ENCODE assay signal across 7 cellular contexts in the genomic region with DNA sequence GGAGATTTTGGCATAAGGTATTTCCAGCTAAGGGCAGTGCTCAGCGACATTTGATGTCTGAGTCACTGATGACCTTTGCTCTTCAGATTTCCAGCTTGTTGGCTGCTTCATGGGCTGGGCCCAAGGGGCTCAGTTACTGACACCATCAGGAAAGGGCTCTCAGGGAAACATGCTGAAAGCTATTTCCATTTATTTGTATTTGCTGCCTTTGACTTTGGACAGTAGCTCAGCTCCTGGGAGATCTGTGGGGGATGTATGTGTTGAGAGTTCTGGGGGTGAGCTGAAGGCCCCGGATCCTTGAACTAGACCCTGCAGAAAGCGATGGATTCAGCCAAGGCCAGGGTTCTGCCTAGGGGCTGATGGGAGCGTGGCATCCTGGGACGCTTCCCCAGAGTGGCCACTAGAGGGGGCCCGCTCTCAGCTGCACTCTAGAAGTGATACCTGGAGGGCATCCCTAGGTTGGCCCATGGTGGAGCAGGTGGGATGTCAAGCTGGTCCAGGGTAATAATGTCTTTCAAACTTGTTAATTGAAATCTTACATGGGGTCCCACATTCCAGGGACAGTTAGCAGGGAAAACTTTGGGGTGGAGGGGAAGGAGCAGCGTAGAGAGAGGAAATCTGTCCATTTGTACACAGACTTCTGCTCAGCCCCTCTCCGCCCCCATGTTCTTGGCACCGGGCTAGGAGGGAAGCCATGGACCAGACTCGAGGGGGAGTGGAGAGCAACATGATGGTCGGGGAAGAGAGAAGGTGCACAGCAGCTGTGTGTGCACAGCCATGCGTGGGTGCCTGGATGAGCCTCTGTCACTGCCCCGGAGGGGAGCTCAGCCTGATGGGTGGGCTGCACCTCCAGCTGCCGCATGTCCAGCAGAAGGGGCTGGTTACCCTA. TPM values are rescaled to one million over a fixed set of nuclear protein-coding genes. Genes with fewer than 3 reads are reported as not detected.
DNase-seq lines count a peak whose midpoint lies in the region; TF ChIP-seq lines count a peak whose summit lies in the region.

No MANE protein-coding gene starts in this region.

- intact Hi-C loops in esophagus muscularis mucosa (cut with DNase I), result loop anchor here (10.0 kb wide), 1 partner anchor 213 kb away; no protein-coding TSS in a partner anchor
- intact Hi-C loops in transverse colon (cut with DNase I; ENCODE audit: low total_unique reads), result no loop called here

- H3K9me3 ChIP-seq in HAP-1 (peaks cover 2% of the 10 kb centered on the region; the same call in 1 of the 2 replicates), esophagus muscularis mucosa (no peaks in the 10 kb centered on the region), transverse colon (peaks cover 0 to 4% of the 10 kb centered on the region in 2 donors)

- DNase-seq in GM12865 (ENCODE audit: low read depth) (peak; percentile 45), HAP-1 (ENCODE audit: low spot score in 2 of 2) (peak; percentile 34 to 73), NCI-H1436 (lab: John Stamatoyannopoulos, UW) (peak; percentile 74), esophagus muscularis mucosa (ENCODE audit: extremely low spot score) (no peak), transverse colon (peak; percentile 51)
- DNase-seq in activated CD8-positive, alpha-beta memory T cell treated with anti-CD3 and anti-CD28 coated beads for 24 hours, result peak; percentile 73

- H3K4me3 ChIP-seq in GM12865 (ENCODE audit: low read depth, low read length) (no peak overlapping the region), HAP-1 (no peak overlapping the region), esophagus muscularis mucosa (no peak overlapping the region), transverse colon (no peak overlapping the region)

- no peaks in the 10 kb centered on the region for H3K36me3 ChIP-seq in HAP-1 (replicated peaks)
- peaks cover 0 to 48% (median 10%) of the 10 kb centered on the region in 4 donors for H3K36me3 ChIP-seq in esophagus muscularis mucosa
- no peaks in the 10 kb centered on the region for H3K36me3 ChIP-seq in transverse colon

- no peak overlapping the region for H3K27ac ChIP-seq in esophagus muscularis mucosa (replicated peaks in 1 of 4)
- H3K27ac ChIP-seq in transverse colon, result no peak overlapping the region

- WGBS in esophagus muscularis mucosa, result 55% methylated on average over 12 of the region's 14 CpGs
- 43% methylated on average over 14 of the region's 14 CpGs; no CpG with 5 or more reads in 1 of the 2 donors for WGBS in transverse colon (ENCODE audit: low coverage in 1 of 2), 2 donors

- H3K27me3 ChIP-seq in HAP-1 (ENCODE audit: low read depth) (no peaks in the 10 kb centered on the region), esophagus muscularis mucosa (no peaks in the 10 kb centered on the region), transverse colon (no peaks in the 10 kb centered on the region)

- TF ChIP-seq CTCF in GM12865 (IDR thresholded peaks at IDR 0.05; ENCODE audit: insufficient read depth, low read depth, low read length, missing control alignments) (peak; percentile 95), esophagus muscularis mucosa (IDR thresholded peaks at IDR 0.05) (peak; percentile 66 to 98 (median 78)), nephron (IDR thresholded peaks at IDR 0.05; ENCODE audit: unreplicated experiment in 3 of 3) (peak; percentile 90 to 94 (median 91)), transverse colon (IDR thresholded peaks at IDR 0.05) (peak; percentile 66 to 91 (median 88))

- H3K4me3 Mint-ChIP-seq in nephron, result no peak overlapping the region

- no peaks in the 10 kb centered on the region for H3K27me3 Mint-ChIP-seq in nephron (ENCODE audit: low read depth)

- peak overlapping the region; percentile 39 to 61 (median 61) for H3K27ac Mint-ChIP-seq in nephron

- in situ Hi-C loops in HAP-1 (cut with MboI; ENCODE audit: low sequenced_read_pairs) (no loop called here), transverse colon (cut with MboI; ENCODE audit: low pct_ligation_motif_present in 1 of 4, low pct_unique_long_range_greater_than_20kb in 1 of 4, low sequenced_read_pairs in 3 of 4) (no loop called here)

- H3K4me1 ChIP-seq in HAP-1 (no peaks in the 10 kb centered on the region; the same call in none of the 2 replicates), esophagus muscularis mucosa (peaks cover 16 to 17% (median 17%) of the 10 kb centered on the region in 4 donors), transverse colon (peaks cover 0 to 21% (median 10%) of the 10 kb centered on the region in 4 donors)

- peaks cover 48% of the 10 kb centered on the region for H3K4me1 Mint-ChIP-seq in nephron

- H3K9me3 Mint-ChIP-seq in nephron, result peaks cover 9% of the 10 kb centered on the region

- no peak for TF ChIP-seq EP300 in esophagus muscularis mucosa (IDR thresholded peaks at IDR 0.05)
- no peak for TF ChIP-seq EP300 in transverse colon (IDR thresholded peaks at IDR 0.05; ENCODE audit: low read depth)

- TF ChIP-seq POLR2A in esophagus muscularis mucosa (IDR thresholded peaks at IDR 0.05; ENCODE audit: low read depth) (no peak), transverse colon (IDR thresholded peaks at IDR 0.05) (no peak)

- H3K36me3 Mint-ChIP-seq in nephron (ENCODE audit: low read depth), result peaks cover 12% of the 10 kb centered on the region

RNA-seq across cellular contexts. Expression of a gene that starts 3.0 kb away (rescaled TPM):
- total RNA-seq in esophagus muscularis mucosa (under 1 TPM in 1 of 4 donors, not detected in 3; 0.29 TPM), transverse colon (not detected)
